In the genomic region with DNA sequence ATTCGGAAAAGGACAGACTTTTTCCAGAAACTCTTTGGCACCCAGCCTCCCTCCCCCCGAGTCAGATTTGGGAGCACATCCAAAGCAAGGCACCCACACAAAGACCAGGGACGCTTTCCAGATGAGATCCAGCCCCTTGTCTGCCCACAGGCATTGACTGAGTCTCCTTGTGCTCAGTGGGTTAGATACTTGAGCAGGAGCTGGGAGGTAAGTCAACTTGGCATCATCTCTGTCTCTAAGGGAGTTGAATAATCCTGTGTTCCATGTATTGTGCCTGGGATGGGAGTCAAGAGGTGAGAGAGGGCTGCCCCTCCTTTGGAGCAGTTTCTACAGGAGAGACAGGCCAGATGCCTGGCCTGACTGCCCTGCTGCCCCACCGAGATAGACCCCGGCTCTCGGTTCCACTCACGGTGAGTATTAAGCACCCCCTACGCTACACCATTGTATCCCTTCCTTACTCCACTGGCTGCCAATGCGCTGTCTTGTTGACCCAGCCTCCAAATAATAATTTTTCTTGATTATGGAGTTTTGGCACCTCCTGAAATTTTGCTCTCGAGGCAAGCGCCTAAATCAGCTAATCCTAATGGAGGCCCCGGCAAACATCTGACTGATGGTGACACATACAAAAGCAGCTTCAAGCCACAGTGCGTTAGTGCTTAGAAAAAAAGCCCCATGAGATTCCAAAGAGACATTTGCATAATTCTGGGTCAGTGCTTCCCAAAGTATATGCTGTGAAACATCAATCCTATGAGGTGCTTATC, we compare ENCODE assay signal across 14 cellular contexts. TPM values are rescaled to one million over a fixed set of nuclear protein-coding genes. Genes with fewer than 3 reads are reported as not detected.
DNase-seq lines count a peak whose midpoint lies in the region; ATAC-seq and TF ChIP-seq lines count a peak whose summit lies in the region.
"Had no signal": no experiment of that assay in that cellular context is flagged by ENCODE, and none has a peak within 500 bp of the region (broad histone marks: within the 10 kb centered on the region; RNA-seq: fewer than 3 reads in every experiment).

No MANE protein-coding gene starts in this region.

- TF ChIP-seq EP300 in upper lobe of left lung (IDR thresholded peaks at IDR 0.05): no peak

- TF ChIP-seq CTCF in fibroblast of the aortic adventitia (IDR thresholded peaks at IDR 0.05; ENCODE audit: insufficient read depth, low read length) (no peak), nephron (IDR thresholded peaks at IDR 0.05; ENCODE audit: unreplicated experiment in 3 of 3) (no peak), upper lobe of left lung (IDR thresholded peaks at IDR 0.05) (no peak)

- H3K4me1 ChIP-seq in upper lobe of left lung: peaks cover 3 to 16% (median 11%) of the 10 kb centered on the region in 4 donors
- H3K4me1 ChIP-seq: colonic mucosa, pancreas had no signal

- H3K9ac ChIP-seq in SK-N-MC (ENCODE audit: insufficient read length): no peak overlapping the region

- peaks cover 11% of the 10 kb centered on the region for H3K9me3 Mint-ChIP-seq in nephron
- H3K9me3 Mint-ChIP-seq: activated naive CD4-positive, alpha-beta T cell treated with anti-CD3 and anti-CD28 coated beads, Interleukin-2, amount 50 U/mL, for 24 hours had no signal

- H3K36me3 Mint-ChIP-seq in nephron (ENCODE audit: low read depth): no peaks in the 10 kb centered on the region
- H3K36me3 Mint-ChIP-seq: activated naive CD4-positive, alpha-beta T cell treated with anti-CD3 and anti-CD28 coated beads, Interleukin-2, amount 50 U/mL, for 24 hours had no signal

- H3K4me1 Mint-ChIP-seq in nephron: peaks cover 35% of the 10 kb centered on the region
- H3K4me1 Mint-ChIP-seq: activated naive CD4-positive, alpha-beta T cell treated with anti-CD3 and anti-CD28 coated beads, Interleukin-2, amount 50 U/mL, for 24 hours had no signal

- ATAC-seq in upper lobe of left lung (ENCODE audit: low FRiP score in 2 of 2): peak in 1 of 2 donors; percentile 38

- H3K27me3 Mint-ChIP-seq in nephron (ENCODE audit: low read depth): peaks cover 32% of the 10 kb centered on the region
- H3K27me3 Mint-ChIP-seq: activated naive CD4-positive, alpha-beta T cell treated with anti-CD3 and anti-CD28 coated beads, Interleukin-2, amount 50 U/mL, for 24 hours had no signal

- 83 to 90% methylated on average over 13 of the region's 13 CpGs for WGBS in upper lobe of left lung, 2 donors

- H3K36me3 ChIP-seq in SK-N-MC (ENCODE audit: insufficient read depth, low read length) (no peaks in the 10 kb centered on the region), upper lobe of left lung (no peaks in the 10 kb centered on the region)
- H3K36me3 ChIP-seq: colonic mucosa, pancreas had no signal

- TF ChIP-seq POLR2A in upper lobe of left lung (IDR thresholded peaks at IDR 0.05): no peak

- in situ Hi-C loops in KBM-7 (cut with MboI; ENCODE audit: low pct_unique_long_range_greater_than_20kb, low sequenced_read_pairs): no loop called here

- H3K27ac ChIP-seq in SK-N-MC (no peak overlapping the region), upper lobe of left lung (peak overlapping the region in 3 of 4 donors; percentile 31 to 69 (median 58))
- H3K27ac ChIP-seq: colonic mucosa, pancreas had no signal

- no peaks in the 10 kb centered on the region for H3K27me3 ChIP-seq in upper lobe of left lung
- H3K27me3 ChIP-seq: colonic mucosa, pancreas had no signal

- H3K9me3 ChIP-seq in SK-N-MC (ENCODE audit: low read depth, low read length): peaks cover 7% of the 10 kb centered on the region
- no peaks in the 10 kb centered on the region for H3K9me3 ChIP-seq in upper lobe of left lung
- H3K9me3 ChIP-seq: colonic mucosa, pancreas had no signal

- H3K27ac Mint-ChIP-seq in nephron: peak overlapping the region in 2 of 3 experiments; percentile 47 to 85
- H3K27ac Mint-ChIP-seq: activated naive CD4-positive, alpha-beta T cell treated with anti-CD3 and anti-CD28 coated beads, Interleukin-2, amount 50 U/mL, for 24 hours had no signal

- H3K4me3 Mint-ChIP-seq in nephron: no peak overlapping the region
- H3K4me3 Mint-ChIP-seq: activated naive CD4-positive, alpha-beta T cell treated with anti-CD3 and anti-CD28 coated beads, Interleukin-2, amount 50 U/mL, for 24 hours had no signal

- H3K4me3 ChIP-seq in SK-N-MC (0 out of 2 replicates have a peak overlapping the region, but pooled peaks have one; percentile 1), fibroblast of the aortic adventitia (ENCODE audit: low read depth, low read length) (no peak overlapping the region), upper lobe of left lung (no peak overlapping the region)
- H3K4me3 ChIP-seq: colonic mucosa, pancreas had no signal

- no peak for DNase-seq in SK-N-MC (ENCODE audit: low read depth, low spot score)
- peak; percentile 96 for DNase-seq in fibroblast of the aortic adventitia (ENCODE audit: low read depth)
- no peak for DNase-seq in upper lobe of left lung
- DNase-seq in KBM-7: no peak
- no peak for DNase-seq in H4 (ENCODE audit: low spot score)
- no peak for DNase-seq in NCI-H1930 (lab: John Stamatoyannopoulos, UW)
- DNase-seq: Calu3, colonic mucosa, glutamatergic neuron, NCI-H1092, NCI-H524 had no signal

RNA-seq across cellular contexts. Expression of gene MAP3K14, which starts 29.6 kb away (rescaled TPM):
- total RNA-seq in fibroblast of the aortic adventitia (ENCODE audit: low replicate concordance) (1.6 and 3.3 TPM in 2 replicates), upper lobe of left lung (10 to 100 TPM; 11.4 to 17.8 (median 13.5) TPM)
- 4.3 and 4.6 TPM in 2 replicates for total RNA-seq in H4 (2014; rRNA removed; shearing (Covaris generic))
